ENCODE assay signal across 8 cellular contexts in the genomic region with DNA sequence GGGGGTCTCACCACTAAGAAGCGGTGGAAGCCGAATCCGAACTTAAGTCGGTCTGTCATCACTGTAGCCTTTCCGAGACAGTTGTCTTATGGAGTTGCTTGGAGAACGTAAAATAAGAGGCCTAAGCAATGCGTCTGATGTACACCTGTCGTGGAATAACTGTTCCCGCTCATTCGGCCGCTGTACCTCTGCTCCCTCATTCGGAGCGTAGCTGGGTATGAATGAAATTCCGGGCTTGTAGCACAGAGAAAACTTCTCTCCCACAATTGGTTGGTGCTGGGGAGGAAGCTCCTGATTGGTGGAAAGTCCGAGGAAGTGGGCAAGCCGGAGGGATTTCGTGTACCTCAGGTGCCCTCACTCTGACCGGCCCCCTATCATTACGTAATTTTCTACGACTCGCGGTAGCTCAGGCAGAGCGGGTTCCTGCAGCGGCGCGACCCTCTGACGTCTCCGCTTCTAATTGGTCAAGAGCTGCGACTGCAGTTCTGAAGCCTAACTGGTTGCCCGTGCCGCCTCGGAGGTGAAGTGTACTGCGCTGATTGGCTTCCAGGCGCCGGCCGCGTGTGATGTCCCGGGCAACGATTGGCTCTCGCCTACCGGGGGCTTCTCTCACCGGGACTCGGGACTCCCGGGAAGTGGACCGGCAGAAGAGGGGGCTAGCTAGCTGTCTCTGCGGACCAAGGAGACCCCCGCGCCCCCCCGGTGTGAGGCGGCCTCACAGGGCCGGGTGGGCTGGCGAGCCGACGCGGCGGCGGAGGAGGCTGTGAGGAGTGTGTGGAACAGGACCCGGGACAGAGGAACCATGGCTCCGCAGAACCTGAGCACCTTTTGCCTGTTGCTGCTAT. TPM values are rescaled to one million over a fixed set of nuclear protein-coding genes. Genes with fewer than 3 reads are reported as not detected.
A peak's percentile ranks its signal among the peaks of the same experiment; 100 is the strongest.
DNase-seq lines count a peak whose midpoint lies in the region; ATAC-seq and TF ChIP-seq lines count a peak whose summit lies in the region.

A gene (plus strand): TSS at position 625 of the 845 bp plus-strand sequence. CDS start 178 bp downstream, at position 803.

- no peaks in the 10 kb centered on the region for H3K9me3 Mint-ChIP-seq in central memory CD8-positive, alpha-beta T cell

- H3K4me1 Mint-ChIP-seq in central memory CD8-positive, alpha-beta T cell, result peaks cover 50% of the 10 kb centered on the region

- TF ChIP-seq CTCF in AG09309 (IDR thresholded peaks at IDR 0.05; ENCODE audit: control insufficient read depth, insufficient read depth, low read depth, low read length, missing control alignments) (no peak), spleen (IDR thresholded peaks at IDR 0.05 in 8 of 11, conservative IDR thresholded peaks at IDR 0.05 in 3 of 11) (peak in 5 of 11 experiments; percentile 12 to 51 (median 38))

- no peaks in the 10 kb centered on the region for H3K27me3 Mint-ChIP-seq in central memory CD8-positive, alpha-beta T cell

- ATAC-seq in GM19025 (IDR thresholded peaks at IDR 0.05; ENCODE audit: low read depth, unreplicated experiment), result peak; percentile 84
- ATAC-seq in HG03342 (IDR thresholded peaks at IDR 0.05; ENCODE audit: unreplicated experiment), result peak; percentile 82
- peak; percentile 90 for ATAC-seq in central memory CD8-positive, alpha-beta T cell (replicated peaks; ENCODE audit: extremely low read depth, poor library complexity, severe bottlenecking)

- DNase-seq in AG09309 (ENCODE audit: low read depth) (peak; percentile 99), NCI-H446 (lab: John Stamatoyannopoulos, UW) (peak; percentile 99 to 100), inferior parietal cortex (ENCODE audit: extremely low spot score) (peak; percentile 99), spleen (peak; percentile 99)
- DNase-seq in activated CD4-positive, CD25-positive, alpha-beta regulatory T cell treated with anti-CD3 and anti-CD28 coated beads, Interleukin-2, amount 50 U/mL, for 16 hours (ENCODE audit: low read depth, low spot score), result peak; percentile 97
- DNase-seq in central memory CD8-positive, alpha-beta T cell (ENCODE audit: low spot score in 2 of 2), result peak; percentile 92 to 96

- H3K4me3 Mint-ChIP-seq in central memory CD8-positive, alpha-beta T cell, result peak within 1 kb of the TSS; percentile 92

- H3K36me3 ChIP-seq in spleen, result peaks cover 0 to 34% (median 20%) of the 10 kb centered on the region in 6 donors

- H3K27me3 ChIP-seq in spleen (replicated peaks in 1 of 7), result no peaks in the 10 kb centered on the region

- H3K4me1 ChIP-seq in spleen, result peaks cover 27 to 87% (median 58%) of the 10 kb centered on the region in 6 donors

- H3K36me3 Mint-ChIP-seq in central memory CD8-positive, alpha-beta T cell (ENCODE audit: insufficient read depth), result peaks cover 34% of the 10 kb centered on the region

- intact Hi-C loops in spleen (cut with DNase I; ENCODE audit: low total_unique reads), result loop anchor here (10.0 kb wide), 1 partner anchor 214 kb away; a partner anchor contains a TSS

- H3K27ac ChIP-seq in spleen, result peak within 1 kb of the TSS; percentile 87 to 97 (median 93)

- WGBS in spleen, 5 donors, result 0 to 1% (median 0%) methylated on average over 29 to 59 of the region's 59 CpGs

- H3K27ac Mint-ChIP-seq in central memory CD8-positive, alpha-beta T cell (ENCODE audit: low read depth), result peak within 1 kb of the TSS; percentile 99

- H3K9me3 ChIP-seq in spleen, result no peaks in the 10 kb centered on the region

- peak; percentile 38 to 87 (median 59) for TF ChIP-seq POLR2A in spleen (IDR thresholded peaks at IDR 0.05)

- peak within 1 kb of the TSS; percentile 97 for H3K4me3 ChIP-seq in AG09309 (ENCODE audit: control insufficient read depth, low read depth, low read length)
- H3K4me3 ChIP-seq in spleen, result peak within 1 kb of the TSS; percentile 68 to 92 (median 80)

RNA-seq across cellular contexts. Expression of the gene that starts here (rescaled TPM):
- total RNA-seq in spleen, result 10 to 100 TPM; 33.0 to 98.2 (median 48.6) TPM
- polyA plus RNA-seq in spleen, result 10 to 100 TPM; 27.5 to 29.1 (median 27.8) TPM

Comparison
In these comparisons a context has a peak if more than half of its experiments do, and no peak if none do; other contexts are left out.
1. Peak in every context shown above with its lines: DNase-seq, ATAC-seq, H3K4me3 ChIP-seq and H3K27ac ChIP-seq.